In genomic region chr7:106153891-106154449, GRCh38 we compare ENCODE assay signal across 8 cellular contexts. TPM values are rescaled to one million over a fixed set of nuclear protein-coding genes. Genes with fewer than 3 reads are reported as not detected.
DNase-seq lines count a peak whose midpoint lies in the region; TF ChIP-seq lines count a peak whose summit lies in the region.

No MANE protein-coding gene starts in this region.

- no peaks in the 10 kb centered on the region for H3K27me3 ChIP-seq in right atrium auricular region
- no peaks in the 10 kb centered on the region for H3K27me3 ChIP-seq in sigmoid colon

- H3K4me3 ChIP-seq in HEK293 (ENCODE audit: low read depth, low read length) (no peak overlapping the region), right atrium auricular region (no peak overlapping the region), sigmoid colon (peak overlapping the region in 1 of 4 donors; percentile 11)

- DNase-seq in GF-D8 (lab: John Stamatoyannopoulos, UW) (peak; percentile 27), NCI-H1417 treated with DMSO at 0.1 percent for 48 hours (lab: John Stamatoyannopoulos, UW) (peak; percentile 62), T-helper 2 cell (peak; percentile 40 to 72 (median 53)), amniotic stem cell (lab: John Stamatoyannopoulos, UW) (peak; percentile 39), right atrium auricular region (ENCODE audit: low spot score) (peak; percentile 87), sigmoid colon (peak; percentile 93), cortex of kidney (lab: John Stamatoyannopoulos, UW) (no peak)

- TF ChIP-seq EP300 in sigmoid colon (IDR thresholded peaks at IDR 0.05) = no peak

- no peaks in the 10 kb centered on the region for H3K36me3 ChIP-seq in HEK293 (ENCODE audit: control insufficient read depth in 2 of 2, insufficient read depth in 1 of 2, low read length in 2 of 2)
- no peaks in the 10 kb centered on the region for H3K36me3 ChIP-seq in right atrium auricular region
- no peaks in the 10 kb centered on the region for H3K36me3 ChIP-seq in sigmoid colon

- 49 to 56% methylated on average over 15 of the region's 15 CpGs for WGBS in sigmoid colon, 2 donors

- H3K9me3 ChIP-seq in HEK293 (ENCODE audit: control insufficient read depth, insufficient read depth, low read depth, low read length) (no peaks in the 10 kb centered on the region), right atrium auricular region (no peaks in the 10 kb centered on the region), sigmoid colon (no peaks in the 10 kb centered on the region)

- TF ChIP-seq CTCF in HEK293 (tag by site-specific recombination; IDR thresholded peaks at IDR 0.05) = peak; percentile 84
- TF ChIP-seq CTCF in right atrium auricular region (IDR thresholded peaks at IDR 0.05) = peak; percentile 88 to 97
- peak; percentile 92 to 95 (median 94) for TF ChIP-seq CTCF in sigmoid colon (IDR thresholded peaks at IDR 0.05)

- TF ChIP-seq POLR2A in sigmoid colon (IDR thresholded peaks at IDR 0.05) = no peak

- H3K4me1 ChIP-seq in HEK293 (ENCODE audit: control insufficient read depth, insufficient read depth, low read length) = no peaks in the 10 kb centered on the region
- peaks cover 0 to 12% of the 10 kb centered on the region in 2 donors for H3K4me1 ChIP-seq in right atrium auricular region
- H3K4me1 ChIP-seq in sigmoid colon = peaks cover 0 to 17% (median 12%) of the 10 kb centered on the region in 4 donors

- POLR2A ChIA-PET in HEK293 (lab: Yijun Ruan, JAX) = no interaction called here

- H3K27ac ChIP-seq in HEK293 (ENCODE audit: extremely low read depth, low read depth, low read length) (no peak overlapping the region), right atrium auricular region (no peak overlapping the region), sigmoid colon (peak overlapping the region in 2 of 4 donors; percentile 19 to 35)

- intact Hi-C loops in sigmoid colon (cut with DNase I) = loop anchor here (1.0 to 10.0 kb wide), 4 partner anchors 43 to 499 kb away; partner anchors contain the start of gene ATXN7L1

- CTCF ChIA-PET in HEK293 (lab: Yijun Ruan, JAX) = interaction anchor here (0.6 to 6.4 kb wide), 47 partner anchors 10 to 1662 kb away, joined by 3 to 144 read pairs (median 5); no protein-coding TSS in a partner anchor

TF ChIP-seq in HEK293, 187 proteins besides CTCF, POLR2A, EP300 and RAD21:
- TF ChIP-seq ZIC2 (tag by site-specific recombination; IDR thresholded peaks at IDR 0.05) (no peak), ZNF561 (tag by site-specific recombination; IDR thresholded peaks at IDR 0.05; ENCODE audit: borderline replicate concordance) (peak; percentile 56; the same call in 1 of the 2 replicates), IKZF3 (tag by site-specific recombination; IDR thresholded peaks at IDR 0.05) (0 out of 2 replicates have a peak, but pooled peaks have one; percentile 25), ZNF2 (tag by site-specific recombination; IDR thresholded peaks at IDR 0.05) (peak; percentile 71; the same call in 1 of the 2 replicates), ZNF473 (tag by site-specific recombination; IDR thresholded peaks at IDR 0.05) (no peak), ZSCAN30 (tag by site-specific recombination; IDR thresholded peaks at IDR 0.05) (peak; percentile 77), ZNF660 (tag by site-specific recombination; IDR thresholded peaks at IDR 0.05) (peak; percentile 61), REST (tag by site-specific recombination; IDR thresholded peaks at IDR 0.05) (no peak), ZNF654 (tag by site-specific recombination; IDR thresholded peaks at IDR 0.05; ENCODE audit: low read depth) (peak; percentile 99), ZBTB17 (tag by site-specific recombination; IDR thresholded peaks at IDR 0.05) (peak; percentile 38; the same call in 1 of the 2 replicates), ZSCAN23 (tag by site-specific recombination; IDR thresholded peaks at IDR 0.05) (no peak), ZNF175 (tag by site-specific recombination; IDR thresholded peaks at IDR 0.05) (no peak), REPIN1 (tag by site-specific recombination; IDR thresholded peaks at IDR 0.05; ENCODE audit: low read depth) (no peak), ZNF677 (tag by site-specific recombination; IDR thresholded peaks at IDR 0.05) (no peak)
- TF ChIP-seq, protein P1, sequence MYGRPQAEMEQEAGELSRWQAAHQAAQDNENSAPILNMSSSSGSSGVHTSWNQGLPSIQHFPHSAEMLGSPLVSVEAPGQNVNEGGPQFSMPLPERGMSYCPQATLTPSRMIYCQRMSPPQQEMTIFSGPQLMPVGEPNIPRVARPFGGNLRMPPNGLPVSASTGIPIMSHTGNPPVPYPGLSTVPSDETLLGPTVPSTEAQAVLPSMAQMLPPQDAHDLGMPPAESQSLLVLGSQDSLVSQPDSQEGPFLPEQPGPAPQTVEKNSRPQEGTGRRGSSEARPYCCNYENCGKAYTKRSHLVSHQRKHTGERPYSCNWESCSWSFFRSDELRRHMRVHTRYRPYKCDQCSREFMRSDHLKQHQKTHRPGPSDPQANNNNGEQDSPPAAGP (tag by site-specific recombination; IDR thresholded peaks at IDR 0.05) = 0 out of 2 replicates have a peak, but pooled peaks have one; percentile 32
- TF ChIP-seq, protein P2, sequence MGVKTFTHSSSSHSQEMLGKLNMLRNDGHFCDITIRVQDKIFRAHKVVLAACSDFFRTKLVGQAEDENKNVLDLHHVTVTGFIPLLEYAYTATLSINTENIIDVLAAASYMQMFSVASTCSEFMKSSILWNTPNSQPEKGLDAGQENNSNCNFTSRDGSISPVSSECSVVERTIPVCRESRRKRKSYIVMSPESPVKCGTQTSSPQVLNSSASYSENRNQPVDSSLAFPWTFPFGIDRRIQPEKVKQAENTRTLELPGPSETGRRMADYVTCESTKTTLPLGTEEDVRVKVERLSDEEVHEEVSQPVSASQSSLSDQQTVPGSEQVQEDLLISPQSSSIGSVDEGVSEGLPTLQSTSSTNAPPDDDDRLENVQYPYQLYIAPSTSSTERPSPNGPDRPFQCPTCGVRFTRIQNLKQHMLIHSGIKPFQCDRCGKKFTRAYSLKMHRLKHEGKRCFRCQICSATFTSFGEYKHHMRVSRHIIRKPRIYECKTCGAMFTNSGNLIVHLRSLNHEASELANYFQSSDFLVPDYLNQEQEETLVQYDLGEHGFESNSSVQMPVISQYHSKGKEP (tag by site-specific recombination; IDR thresholded peaks at IDR 0.05) = 0 out of 2 replicates have a peak, but pooled peaks have one; percentile 10
- TF ChIP-seq, protein P3, sequence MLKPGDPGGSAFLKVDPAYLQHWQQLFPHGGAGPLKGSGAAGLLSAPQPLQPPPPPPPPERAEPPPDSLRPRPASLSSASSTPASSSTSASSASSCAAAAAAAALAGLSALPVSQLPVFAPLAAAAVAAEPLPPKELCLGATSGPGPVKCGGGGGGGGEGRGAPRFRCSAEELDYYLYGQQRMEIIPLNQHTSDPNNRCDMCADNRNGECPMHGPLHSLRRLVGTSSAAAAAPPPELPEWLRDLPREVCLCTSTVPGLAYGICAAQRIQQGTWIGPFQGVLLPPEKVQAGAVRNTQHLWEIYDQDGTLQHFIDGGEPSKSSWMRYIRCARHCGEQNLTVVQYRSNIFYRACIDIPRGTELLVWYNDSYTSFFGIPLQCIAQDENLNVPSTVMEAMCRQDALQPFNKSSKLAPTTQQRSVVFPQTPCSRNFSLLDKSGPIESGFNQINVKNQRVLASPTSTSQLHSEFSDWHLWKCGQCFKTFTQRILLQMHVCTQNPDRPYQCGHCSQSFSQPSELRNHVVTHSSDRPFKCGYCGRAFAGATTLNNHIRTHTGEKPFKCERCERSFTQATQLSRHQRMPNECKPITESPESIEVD (tag by site-specific recombination; IDR thresholded peaks at IDR 0.05) = no peak

RNA-seq across cellular contexts. Expression of gene SYPL1, which starts 41.9 kb away (rescaled TPM):
- total RNA-seq in right atrium auricular region = 10 to 100 TPM; 68.5 to 89.1 TPM
- total RNA-seq in sigmoid colon = 100 to 1,000 TPM in 3 of 4 donors, 10 to 100 TPM in 1; 99.5 to 184 (median 144) TPM
- 10 to 100 TPM; 21.0 to 84.0 (median 24.3) TPM for polyA plus RNA-seq in sigmoid colon
